Comparison of ENCODE assay signal across 38 cellular contexts in the genomic region with DNA sequence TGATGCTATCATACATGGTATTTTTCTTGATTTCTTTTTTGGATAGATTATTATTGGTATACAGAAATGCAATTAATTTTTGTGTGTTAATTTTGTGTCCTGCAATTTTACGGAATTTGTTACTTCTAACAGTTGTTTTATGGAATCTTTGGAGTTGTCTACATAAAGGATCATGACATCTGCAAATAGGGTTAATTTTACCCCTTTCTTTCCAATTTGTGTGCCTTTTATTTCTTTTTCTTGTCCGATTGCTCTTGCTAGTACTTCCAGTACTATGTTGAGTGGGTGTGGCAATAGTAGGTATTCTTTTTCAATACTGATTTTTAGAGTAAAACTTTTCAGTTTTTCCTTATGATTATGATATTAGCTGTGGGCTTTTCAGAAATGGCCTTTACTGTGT.
"Had no signal": no experiment of that assay in that cellular context is flagged by ENCODE, and none has a peak within 500 bp of the region (broad histone marks: within the 10 kb centered on the region; RNA-seq: fewer than 3 reads in every experiment).

No MANE protein-coding gene starts in this region.

- H3K36me3 ChIP-seq: adrenal gland, ascending aorta, brain microvascular endothelial cell, cardiac muscle cell had no signal

- H3K4me3 ChIP-seq: adrenal gland, ascending aorta, body of pancreas, cardiac muscle cell had no signal

- FAIRE-seq: astrocyte, bronchial epithelial cell had no signal

- H3K4me1 Mint-ChIP-seq: activated naive CD4-positive, alpha-beta T cell treated with anti-CD3 and anti-CD28 coated beads, Interleukin-2, amount 10 ng/mL, durations not matched to agents 7 days and 5 days; activated naive CD4-positive, alpha-beta T cell treated with anti-CD3 and anti-CD28 coated beads, Interleukin-2, amount 50 U/mL, for 24 hours; activated naive CD8-positive, alpha-beta T cell treated with anti-CD3 and anti-CD28 coated beads for 36 hours; activated naive CD8-positive, alpha-beta T cell treated with anti-CD3 and anti-CD28 coated beads, Interleukin-2, amount 10 ng/mL, durations not matched to agents 7 days and 5 days; activated naive CD8-positive, alpha-beta T cell treated with anti-CD3 and anti-CD28 coated beads, Interleukin-2, amount 50 U/mL, for 24 hours; activated T-helper 17 cell treated with anti-CD3 and anti-CD28 coated beads, Interleukin-2, amount 50 U/mL, for 72 hours; brain; central memory CD8-positive, alpha-beta T cell had no signal

- H3K27ac ChIP-seq: adrenal gland, ascending aorta, body of pancreas, brain microvascular endothelial cell, cardiac muscle cell had no signal

- H3K27ac Mint-ChIP-seq: activated naive CD4-positive, alpha-beta T cell treated with anti-CD3 and anti-CD28 coated beads for 36 hours; activated naive CD4-positive, alpha-beta T cell treated with anti-CD3 and anti-CD28 coated beads, Interleukin-2, amount 10 ng/mL, durations not matched to agents 7 days and 5 days; activated naive CD4-positive, alpha-beta T cell treated with anti-CD3 and anti-CD28 coated beads, Interleukin-2, amount 50 U/mL, for 24 hours; activated naive CD4-positive, alpha-beta T cell treated with anti-CD3 and anti-CD28 coated beads, Interleukin-2, amount 50 U/mL, for 72 hours; activated naive CD8-positive, alpha-beta T cell; activated naive CD8-positive, alpha-beta T cell treated with anti-CD3 and anti-CD28 coated beads for 36 hours; activated naive CD8-positive, alpha-beta T cell treated with anti-CD3 and anti-CD28 coated beads, Interleukin-2, amount 10 ng/mL, durations not matched to agents 7 days and 5 days; activated naive CD8-positive, alpha-beta T cell treated with anti-CD3 and anti-CD28 coated beads, Interleukin-2, amount 50 U/mL, for 24 hours; activated T-cell treated with anti-CD3 and anti-CD28 coated beads, Interleukin-2, amount 50 U/mL, for 24 hours; activated T-cell treated with anti-CD3 and anti-CD28 coated beads, Interleukin-2, amount 50 U/mL, for 72 hours; activated T-helper 1 cell treated with anti-CD3 and anti-CD28 coated beads, Interleukin-12 subunit alpha, Interleukin-12 subunit beta, Interleukin-2, Interleukin-4 antibody, amounts not matched to agents 30 ng/mL and 10 ng/mL and 1 ng/mL, durations not matched to agents 14 hours and 24 hours and 36 hours; activated T-helper 17 cell treated with anti-CD3 and anti-CD28 coated beads, Interleukin-2, amount 50 U/mL, for 72 hours; activated T-helper 2 cell treated with anti-CD3 and anti-CD28 coated beads, Interferon-gamma antibody, Interleukin-2, Interleukin-4, amounts not matched to agents 10 μg/mL and 5 μg/mL and 100 μg/mL, durations not matched to agents 14 hours and 24 hours and 36 hours; brain had no signal

- ATAC-seq: activated naive CD4-positive, alpha-beta T cell treated with anti-CD3 and anti-CD28 coated beads, Interleukin-2, amount 50 U/mL, for 72 hours; activated naive CD8-positive, alpha-beta T cell treated with anti-CD3 and anti-CD28 coated beads, Interleukin-2, amount 50 U/mL, for 24 hours; activated T-cell treated with anti-CD3 and anti-CD28 coated beads, Interleukin-2, amount 50 U/mL, for 4 hours; activated T-cell treated with anti-CD3 and anti-CD28 coated beads, Interleukin-2, amount 50 U/mL, for 72 hours; activated T-helper 17 cell treated with anti-CD3 and anti-CD28 coated beads, Interleukin-2, amount 50 U/mL, for 72 hours; body of pancreas had no signal

- H3K4me1 ChIP-seq: adrenal gland, ascending aorta, body of pancreas had no signal

- H3K4me3 Mint-ChIP-seq: activated naive CD4-positive, alpha-beta T cell treated with anti-CD3 and anti-CD28 coated beads for 36 hours; activated naive CD4-positive, alpha-beta T cell treated with anti-CD3 and anti-CD28 coated beads, Interleukin-2, amount 10 ng/mL, durations not matched to agents 7 days and 5 days; activated naive CD4-positive, alpha-beta T cell treated with anti-CD3 and anti-CD28 coated beads, Interleukin-2, amount 50 U/mL, for 24 hours; activated naive CD8-positive, alpha-beta T cell; activated naive CD8-positive, alpha-beta T cell treated with anti-CD3 and anti-CD28 coated beads for 36 hours; activated naive CD8-positive, alpha-beta T cell treated with anti-CD3 and anti-CD28 coated beads, Interleukin-2, amount 10 ng/mL, durations not matched to agents 7 days and 5 days; activated naive CD8-positive, alpha-beta T cell treated with anti-CD3 and anti-CD28 coated beads, Interleukin-2, amount 50 U/mL, for 24 hours; activated T-cell treated with anti-CD3 and anti-CD28 coated beads, Interleukin-2, amount 50 U/mL, for 24 hours; activated T-cell treated with anti-CD3 and anti-CD28 coated beads, Interleukin-2, amount 50 U/mL, for 4 hours; activated T-cell treated with anti-CD3 and anti-CD28 coated beads, Interleukin-2, amount 50 U/mL, for 72 hours; activated T-helper 1 cell treated with anti-CD3 and anti-CD28 coated beads, Interleukin-12 subunit alpha, Interleukin-12 subunit beta, Interleukin-2, Interleukin-4 antibody, amounts not matched to agents 30 ng/mL and 10 ng/mL and 1 ng/mL, durations not matched to agents 14 hours and 24 hours and 36 hours; activated T-helper 17 cell treated with anti-CD3 and anti-CD28 coated beads, Interleukin-2, amount 50 U/mL, for 72 hours; brain; central memory CD8-positive, alpha-beta T cell had no signal

- H3K36me3 Mint-ChIP-seq: activated naive CD4-positive, alpha-beta T cell treated with anti-CD3 and anti-CD28 coated beads, Interleukin-2, amount 10 ng/mL, durations not matched to agents 7 days and 5 days; activated naive CD4-positive, alpha-beta T cell treated with anti-CD3 and anti-CD28 coated beads, Interleukin-2, amount 50 U/mL, for 24 hours; activated naive CD4-positive, alpha-beta T cell treated with anti-CD3 and anti-CD28 coated beads, Interleukin-2, amount 50 U/mL, for 72 hours; activated naive CD8-positive, alpha-beta T cell treated with anti-CD3 and anti-CD28 coated beads for 36 hours; brain had no signal

- H3K9me3 ChIP-seq: ascending aorta, body of pancreas had no signal

- DNase-seq: activated effector memory CD4-positive, alpha-beta T cell treated with anti-CD3 and anti-CD28 coated beads, Interleukin-2, amount 50 U/mL, for 16 hours; activated effector memory CD4-positive, alpha-beta T cell treated with Interleukin-2 at 50 U/mL for 16 hours; activated gamma-delta T cell; activated gamma-delta T cell treated with Interleukin-2 at 50 U/mL for 16 hours; activated naive CD4-positive, alpha-beta T cell; activated naive CD4-positive, alpha-beta T cell treated with anti-CD3 and anti-CD28 coated beads for 36 hours; activated naive CD4-positive, alpha-beta T cell treated with anti-CD3 and anti-CD28 coated beads, Interleukin-2, amount 10 ng/mL, durations not matched to agents 7 days and 5 days; activated naive CD4-positive, alpha-beta T cell treated with anti-CD3 and anti-CD28 coated beads, Interleukin-2, amount 50 U/mL, for 16 hours; activated naive CD4-positive, alpha-beta T cell treated with Interleukin-2 at 50 U/mL for 16 hours; activated naive CD8-positive, alpha-beta T cell treated with anti-CD3 and anti-CD28 coated beads for 36 hours; activated naive CD8-positive, alpha-beta T cell treated with anti-CD3 and anti-CD28 coated beads, Interleukin-2, amount 10 ng/mL, durations not matched to agents 7 days and 5 days; activated naive CD8-positive, alpha-beta T cell treated with anti-CD3 and anti-CD28 coated beads, Interleukin-2, amount 50 U/mL, for 24 hours; activated T-cell treated with anti-CD3 and anti-CD28 coated beads, Interleukin-2, amount 50 U/mL, for 24 hours; activated T-cell treated with anti-CD3 and anti-CD28 coated beads, Interleukin-2, amount 50 U/mL, for 4 hours; activated T-cell treated with anti-CD3 and anti-CD28 coated beads, Interleukin-2, amount 50 U/mL, for 48 hours; activated T-cell treated with anti-CD3 and anti-CD28 coated beads, Interleukin-2, amount 50 U/mL, for 72 hours; adrenal gland; amniotic stem cell; amygdala; anterior cingulate cortex; aorta; body of pancreas; brain microvascular endothelial cell; caudate nucleus; central memory CD4-positive, alpha-beta T cell; cerebellar nuclear complex had no signal

- H3K27me3 ChIP-seq: adrenal gland, ascending aorta, body of pancreas, brain microvascular endothelial cell had no signal

- H3K9me3 Mint-ChIP-seq: activated naive CD8-positive, alpha-beta T cell treated with anti-CD3 and anti-CD28 coated beads for 36 hours; activated T-cell treated with anti-CD3 and anti-CD28 coated beads, Interleukin-2, amount 50 U/mL, for 24 hours had no signal
